8 cellular contexts compared by ENCODE assay signal in the genomic region with DNA sequence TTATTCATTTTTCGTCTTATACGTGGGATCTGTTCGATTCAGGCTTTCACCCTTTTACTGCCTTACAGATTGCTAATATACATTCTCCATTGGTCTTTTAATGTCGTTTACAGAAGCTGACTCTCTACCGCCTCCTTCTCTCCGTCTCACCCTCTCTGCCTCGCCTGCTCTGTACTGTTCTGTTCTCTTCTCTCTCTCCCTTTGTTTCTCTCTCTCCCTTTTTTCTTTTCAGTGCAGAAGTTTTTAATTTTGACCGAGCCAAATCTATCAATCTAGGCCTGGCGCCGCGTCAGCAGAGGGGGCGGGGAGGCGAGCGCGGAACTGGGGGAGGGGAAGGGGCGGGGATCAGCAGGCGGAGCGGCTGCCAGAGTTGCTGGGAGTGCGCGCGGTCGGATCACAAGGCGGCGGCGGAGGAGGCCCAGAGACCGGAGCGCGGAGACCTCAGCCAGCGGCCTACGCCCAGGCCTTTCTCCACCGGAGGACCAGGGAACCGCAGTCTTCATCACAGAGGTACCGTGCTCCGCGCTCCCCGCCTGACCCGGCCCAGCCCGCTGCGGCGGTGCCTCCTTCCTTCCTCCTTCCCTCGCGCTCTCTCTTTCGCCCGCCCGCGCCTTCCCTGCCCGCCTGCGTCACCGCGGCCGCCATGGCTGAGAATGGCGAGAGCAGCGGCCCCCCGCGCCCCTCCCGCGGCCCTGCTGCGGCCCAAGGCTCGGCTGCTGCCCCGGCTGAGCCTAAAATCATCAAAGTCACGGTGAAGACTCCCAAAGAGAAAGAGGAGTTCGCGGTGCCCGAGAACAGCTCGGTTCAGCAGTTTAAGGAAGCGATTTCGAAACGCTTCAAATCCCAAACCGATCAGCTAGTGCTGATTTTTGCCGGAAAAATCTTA. TPM values are rescaled to one million over a fixed set of nuclear protein-coding genes. Genes with fewer than 3 reads are reported as not detected.
DNase-seq lines count a peak whose midpoint lies in the region; TF ChIP-seq lines count a peak whose summit lies in the region.

A gene (plus strand): TSS at position 397 of the 886 bp plus-strand sequence. CDS start 247 bp downstream, at position 644.

- WGBS in GM23248 (ENCODE audit: low coverage in 1 of 2, low lambda C conversion rate in 2 of 2, missing lambda C conversion rate in 2 of 2), 2 experiments = 1% methylated on average over 18 to 26 of the region's 70 CpGs

- peaks cover 53% of the 10 kb centered on the region for H3K79me2 ChIP-seq in DOHH2 (ENCODE audit: control insufficient read depth, low read length)
- peaks cover 49% of the 10 kb centered on the region for H3K79me2 ChIP-seq in GM23248 (ENCODE audit: insufficient read depth)

- H3K4me1 ChIP-seq in DOHH2 (ENCODE audit: control insufficient read depth, low read length) = peaks cover 14% of the 10 kb centered on the region
- H3K4me1 ChIP-seq in GM23248 (ENCODE audit: insufficient read depth) = peaks cover 27% of the 10 kb centered on the region
- H3K4me1 ChIP-seq in neuron (ENCODE audit: insufficient read depth, low read length) = no peaks in the 10 kb centered on the region
- peaks cover 0 to 30% (median 28%) of the 10 kb centered on the region in 5 donors for H3K4me1 ChIP-seq in subcutaneous abdominal adipose tissue (ENCODE audit: control insufficient read depth in 5 of 5, insufficient read depth in 5 of 5, low read length in 5 of 5)

- H3K27ac ChIP-seq in DOHH2 (ENCODE audit: low read depth, low read length) (peak within 1 kb of the TSS; percentile 85), GM23248 (peak within 1 kb of the TSS; percentile 99), subcutaneous abdominal adipose tissue (ENCODE audit: low read depth, low read length) (peak within 1 kb of the TSS; percentile 93)

- H3K4me3 ChIP-seq in DOHH2 (ENCODE audit: low read length) = peak within 1 kb of the TSS; percentile 92
- H3K4me3 ChIP-seq in GM23248 = peak within 1 kb of the TSS; percentile 97
- H3K4me3 ChIP-seq in LNCaP clone FGC (ENCODE audit: low read depth, low read length) = peak within 1 kb of the TSS; percentile 78
- peak within 1 kb of the TSS; percentile 70 to 85 for H3K4me3 ChIP-seq in foreskin fibroblast (ENCODE audit: low read depth in 1 of 2, low read length in 2 of 2)
- H3K4me3 ChIP-seq in neuron (ENCODE audit: low read length) = peak within 1 kb of the TSS; percentile 89
- peak within 1 kb of the TSS; percentile 75 to 84 (median 84) for H3K4me3 ChIP-seq in subcutaneous abdominal adipose tissue (ENCODE audit: low read depth in 1 of 5, low read length in 5 of 5)

- H3K27me3 ChIP-seq in DOHH2 (ENCODE audit: control insufficient read depth, low read length) (no peaks in the 10 kb centered on the region), GM23248 (replicated peaks; ENCODE audit: insufficient read depth) (no peaks in the 10 kb centered on the region), neuron (ENCODE audit: insufficient read depth, low read length) (peaks cover 3% of the 10 kb centered on the region), subcutaneous abdominal adipose tissue (ENCODE audit: control insufficient read depth in 5 of 5, insufficient read depth in 4 of 5, low read length in 5 of 5) (peaks cover 0 to 8% (median 6%) of the 10 kb centered on the region in 5 donors)

- H3K9me3 ChIP-seq in DOHH2 (ENCODE audit: control insufficient read depth, insufficient read depth, low read length) = no peaks in the 10 kb centered on the region
- H3K9me3 ChIP-seq in GM23248 (ENCODE audit: low read depth) = no peaks in the 10 kb centered on the region
- no peaks in the 10 kb centered on the region for H3K9me3 ChIP-seq in neuron (ENCODE audit: low read length)
- H3K9me3 ChIP-seq in subcutaneous abdominal adipose tissue (ENCODE audit: control insufficient read depth in 5 of 5, low read length in 5 of 5) = no peaks in the 10 kb centered on the region

- H3K9ac ChIP-seq in GM23248 = peak within 1 kb of the TSS; percentile 100
- H3K9ac ChIP-seq in subcutaneous abdominal adipose tissue (ENCODE audit: low read length in 5 of 5) = peak within 1 kb of the TSS; percentile 69 to 91 (median 85)

- H3K4me2 ChIP-seq in DOHH2 (ENCODE audit: low read length) (peak within 1 kb of the TSS; percentile 86), GM23248 (ENCODE audit: unreplicated experiment) (peak within 1 kb of the TSS; percentile 77)

- 0 out of 2 replicates have a peak, but pooled peaks cover 5% of the 10 kb centered on the region for H3F3A ChIP-seq in DOHH2 (ENCODE audit: control insufficient read depth, insufficient read depth)
- peaks cover 7% of the 10 kb centered on the region; the same call in 1 of the 2 replicates for H3F3A ChIP-seq in GM23248 (ENCODE audit: insufficient read depth)

- H3K36me3 ChIP-seq in DOHH2 (ENCODE audit: control insufficient read depth, low read length) (peaks cover 26% of the 10 kb centered on the region), GM23248 (ENCODE audit: low read depth) (no peaks in the 10 kb centered on the region), neuron (ENCODE audit: insufficient read depth, low read length) (no peaks in the 10 kb centered on the region), subcutaneous abdominal adipose tissue (ENCODE audit: control insufficient read depth in 5 of 5, insufficient read depth in 5 of 5, low read length in 5 of 5) (no peaks in the 10 kb centered on the region)

- H4K20me1 ChIP-seq in DOHH2 (ENCODE audit: control insufficient read depth, insufficient read depth, low read depth, low read length) (peaks cover 3% of the 10 kb centered on the region; the same call in 1 of the 2 replicates), GM23248 (ENCODE audit: insufficient read depth) (no peaks in the 10 kb centered on the region; the same call in 1 of the 2 replicates)

- in situ Hi-C loops in GM23248 (cut with MboI) = no loop called here

- DNase-seq in GM23248 = peak; percentile 85
- DNase-seq in LNCaP clone FGC (ENCODE audit: low read depth) = peak; percentile 14
- DNase-seq in SIG-M5 (lab: John Stamatoyannopoulos, UW) = peak; percentile 7
- peak; percentile 71 for DNase-seq in activated gamma-delta T cell (lab: John Stamatoyannopoulos, UW)
- DNase-seq in foreskin fibroblast = peak; percentile 71 to 88

- peak within 1 kb of the TSS; percentile 97 for H2AFZ ChIP-seq in GM23248
- peak within 1 kb of the TSS; percentile 66 for H2AFZ ChIP-seq in neuron (ENCODE audit: low read depth, low read length)

- H3K9me2 ChIP-seq in DOHH2 (replicated peaks; ENCODE audit: control insufficient read depth, low read length) (no peaks in the 10 kb centered on the region), GM23248 (ENCODE audit: insufficient read depth) (no peaks in the 10 kb centered on the region)

- TF ChIP-seq CTCF in DOHH2 (IDR thresholded peaks at IDR 0.05; ENCODE audit: low read depth, low read length, poor library complexity, severe bottlenecking) (peak; percentile 42), LNCaP clone FGC (IDR thresholded peaks at IDR 0.05; ENCODE audit: control insufficient read depth, extremely low read depth, insufficient read depth) (no peak), foreskin fibroblast (IDR thresholded peaks at IDR 0.05; ENCODE audit: low read depth, low read length) (peak; percentile 17)

RNA-seq across cellular contexts. Expression of the gene that starts here (rescaled TPM):
- 11.4 and 11.9 TPM in 2 replicates for total RNA-seq in GM23248 (2014; rRNA removed; shearing (Covaris generic))
- polyA plus RNA-seq in GM23248 (2016; fragmentation: Nextera tagmentation; extraction: Ambion mirVana) = 40.6 and 41.8 TPM in 2 replicates

Comparison
In these comparisons a context has a peak if more than half of its experiments do, and no peak if none do; other contexts are left out.
1. Peak in every context shown above with its lines: DNase-seq, H3K4me3 ChIP-seq and H3K27ac ChIP-seq.
2. DNase-seq: peak in every context shown above with its lines; median percentile 85 in GM23248; 80 in foreskin fibroblast; 71 in activated gamma-delta T cell; 14 in LNCaP clone FGC; 7 in SIG-M5.